9 cellular contexts compared by ENCODE assay signal in genomic region chr11:94767292-94767690, GRCh38. TPM values are rescaled to one million over a fixed set of nuclear protein-coding genes. Genes with fewer than 3 reads are reported as not detected.
DNase-seq lines count a peak whose midpoint lies in the region; ATAC-seq and TF ChIP-seq lines count a peak whose summit lies in the region.
"Had no signal": no experiment of that assay in that cellular context is flagged by ENCODE, and none has a peak within 500 bp of the region (broad histone marks: within the 10 kb centered on the region; RNA-seq: fewer than 3 reads in every experiment).

No MANE protein-coding gene starts in this region.

- H3K4me3 ChIP-seq in BE2C (ENCODE audit: low read depth, low read length): peak overlapping the region; percentile 94
- no peak overlapping the region for H3K4me3 ChIP-seq in parathyroid adenoma (ENCODE audit: low read depth, low read length)

- TF ChIP-seq CTCF in BE2C (IDR thresholded peaks at IDR 0.05; ENCODE audit: low read depth, low read length) (no peak), parathyroid adenoma (IDR thresholded peaks at IDR 0.05) (no peak)

- H2AFZ ChIP-seq in parathyroid adenoma: peak overlapping the region; percentile 75

- H3K4me1 ChIP-seq in BE2C (peaks cover 20% of the 10 kb centered on the region), parathyroid adenoma (peaks cover 2% of the 10 kb centered on the region)

- ATAC-seq in HG03280 (IDR thresholded peaks at IDR 0.05; ENCODE audit: unreplicated experiment): no peak
- no peak for ATAC-seq in GM21423 (IDR thresholded peaks at IDR 0.05; ENCODE audit: unreplicated experiment)

- H3K27ac ChIP-seq in epithelial cell of prostate (peak overlapping the region; percentile 98), parathyroid adenoma (peak overlapping the region; percentile 75)

- DNase-seq in BE2C (no peak), OCI-M1 (lab: John Stamatoyannopoulos, UW) (peak; percentile 53), epithelial cell of prostate (ENCODE audit: low read depth, low spot score) (no peak), amygdala (lab: John Stamatoyannopoulos, UW) (no peak), T1000 (lab: John Stamatoyannopoulos, UW) (no peak)
- DNase-seq: effector CD8-positive, alpha-beta T cell had no signal

- H3K27me3 ChIP-seq in BE2C (no peaks in the 10 kb centered on the region), parathyroid adenoma (ENCODE audit: control insufficient read depth, insufficient read depth, low read length) (no peaks in the 10 kb centered on the region)

- no peak overlapping the region for H3K4me2 ChIP-seq in parathyroid adenoma (ENCODE audit: low read length)

- H3K9ac ChIP-seq in parathyroid adenoma: no peak overlapping the region

- H3K36me3 ChIP-seq in BE2C: no peaks in the 10 kb centered on the region
- no peaks in the 10 kb centered on the region for H3K36me3 ChIP-seq in parathyroid adenoma (ENCODE audit: control insufficient read depth, insufficient read depth, low read length)

- H3K9me3 ChIP-seq in BE2C: no peaks in the 10 kb centered on the region
- no peaks in the 10 kb centered on the region for H3K9me3 ChIP-seq in parathyroid adenoma (ENCODE audit: control insufficient read depth, low read length)

- H3K79me2 ChIP-seq in parathyroid adenoma: peaks cover 13% of the 10 kb centered on the region

RNA-seq across cellular contexts. Expression of gene AMOTL1, which starts 0.9 kb away (rescaled TPM):
- polyA plus RNA-seq in BE2C (2012; ENCODE audit: insufficient read depth, insufficient read length, low read depth): 43.2 TPM
